Comparison of ENCODE assay signal across 10 cellular contexts in the genomic region with DNA sequence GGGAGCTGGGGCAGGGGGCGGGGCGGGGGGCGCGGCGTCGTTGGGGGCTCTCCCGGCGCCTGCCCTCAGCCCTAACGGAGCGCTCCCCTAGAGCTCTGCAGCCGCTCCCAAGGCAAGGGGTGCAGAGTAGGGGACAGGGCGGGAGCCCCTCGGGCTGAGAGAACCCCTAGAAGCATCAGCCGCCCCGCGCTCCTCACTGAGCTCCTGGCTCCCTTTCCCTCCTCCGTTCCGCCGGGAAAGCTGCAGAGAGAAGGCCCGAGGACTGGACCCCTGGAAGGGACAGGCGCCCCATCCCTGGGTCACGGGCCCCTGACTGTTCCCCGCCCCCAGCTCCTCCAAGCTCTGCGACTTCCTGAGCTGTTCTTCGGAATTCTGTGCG. TPM values are rescaled to one million over a fixed set of nuclear protein-coding genes. Genes with fewer than 3 reads are reported as not detected.
DNase-seq lines count a peak whose midpoint lies in the region; ATAC-seq, FAIRE-seq and TF ChIP-seq lines count a peak whose summit lies in the region.
"Had no signal": no experiment of that assay in that cellular context is flagged by ENCODE, and none has a peak within 500 bp of the region (broad histone marks: within the 10 kb centered on the region; RNA-seq: fewer than 3 reads in every experiment).

No MANE protein-coding gene starts in this region.

- no peaks in the 10 kb centered on the region for H3K9me3 ChIP-seq in A549
- no peaks in the 10 kb centered on the region for H3K9me3 ChIP-seq in HUES48 (ENCODE audit: control insufficient read depth, insufficient read depth, low read length)

- CTCF ChIA-PET in A549 (lab: Yijun Ruan, JAX) = interaction anchor here (0.8 to 30.5 kb wide), 14 partner anchors 8 to 484 kb away, joined by 3 to 612 read pairs (median 19); partner anchors contain the start of genes ARL5C and FBXO47

- FAIRE-seq in A549 (lab: Jason Lieb, UNC) (no peak), D721Med (lab: Jason Lieb, UNC) (no peak)

- ATAC-seq in A549 = no peak
- ATAC-seq in naive thymus-derived CD8-positive, alpha-beta T cell = peak; percentile 2 to 13
- ATAC-seq in sciatic nerve = no peak

- no peak for DNase-seq in A549 (ENCODE audit: low read depth in 1 of 2, low spot score in 1 of 2)
- DNase-seq in naive thymus-derived CD8-positive, alpha-beta T cell = peak in 3 of 10 donors; percentile 24 to 39 (median 26)
- DNase-seq in NCI-H2081 treated with DMSO at 0.1 percent for 48 hours (lab: John Stamatoyannopoulos, UW) = no peak
- DNase-seq in D721Med (ENCODE audit: insufficient read length, low spot score) = no peak
- DNase-seq in activated CD4-positive, CD25-positive, alpha-beta regulatory T cell (lab: John Stamatoyannopoulos, UW) = no peak
- no peak for DNase-seq in sciatic nerve (ENCODE audit: low spot score)
- DNase-seq: activated effector memory CD4-positive, alpha-beta T cell treated with Interleukin-2 at 50 U/mL for 16 hours; NCI-H226 had no signal

- no peak for TF ChIP-seq RAD21 in A549 (conservative IDR thresholded peaks at IDR 0.05 in 1 of 2, IDR thresholded peaks at IDR 0.05 in 1 of 2)

- peaks cover 0 to 10% (median 0%) of the 10 kb centered on the region in 9 donors for H3K9me3 Mint-ChIP-seq in naive thymus-derived CD8-positive, alpha-beta T cell

- no peak for TF ChIP-seq EP300 in A549 (IDR thresholded peaks at IDR 0.05)

- peak overlapping the region in 9 of 10 donors; percentile 91 to 100 (median 96) for H3K27ac Mint-ChIP-seq in naive thymus-derived CD8-positive, alpha-beta T cell

- H3K9ac ChIP-seq in HUES48 (ENCODE audit: low read depth, low read length) = no peak overlapping the region

- peak overlapping the region; percentile 97 to 100 (median 99) for H3K4me3 Mint-ChIP-seq in naive thymus-derived CD8-positive, alpha-beta T cell

- H3K4me2 ChIP-seq in A549 = peak overlapping the region; percentile 83

- H3K4me1 ChIP-seq in A549 (peaks cover 7% of the 10 kb centered on the region), HUES48 (ENCODE audit: control insufficient read depth, insufficient read depth, low read length) (peaks cover 3% of the 10 kb centered on the region; the same call in 1 of the 2 replicates)

- H3K36me3 ChIP-seq in HUES48 (ENCODE audit: control insufficient read depth, insufficient read depth, low read length) = no peaks in the 10 kb centered on the region

- H3K27ac ChIP-seq in A549 (peak overlapping the region in 1 of 2 experiments; percentile 61; a peak in 3 of 6 replicates), HUES48 (ENCODE audit: low read depth, low read length) (no peak overlapping the region), cingulate gyrus (ENCODE audit: low read depth, low read length) (peak overlapping the region; percentile 54)

- 80% methylated on average over 16 of the region's 26 CpGs for WGBS in A549 (ENCODE audit: missing lambda C conversion rate)

- H3K27me3 Mint-ChIP-seq in naive thymus-derived CD8-positive, alpha-beta T cell = peaks cover 0 to 15% (median 0%) of the 10 kb centered on the region in 5 donors

- peaks cover 47 to 63% (median 55%) of the 10 kb centered on the region in 4 donors for H3K4me1 Mint-ChIP-seq in naive thymus-derived CD8-positive, alpha-beta T cell

- POLR2A ChIA-PET in A549 (lab: Yijun Ruan, JAX) = no interaction called here
- POLR2A ChIA-PET in naive thymus-derived CD8-positive, alpha-beta T cell (lab: Charles Lee) = interaction anchor here (0.8 to 5.6 kb wide), 13 partner anchors 48 to 450 kb away, joined by 3 to 94 read pairs (median 5); partner anchors contain the start of genes LASP1, LASP1NB and RPL19

- intact Hi-C loops in sciatic nerve (cut with DNase I) = loop anchor here (5.0 to 10.0 kb wide), 2 partner anchors 169 to 277 kb away; partner anchors contain the start of gene LASP1

- no peak for TF ChIP-seq POLR2A in A549 (IDR thresholded peaks at IDR 0.05; ENCODE audit: low read length)

- H3K27me3 ChIP-seq in HUES48 (ENCODE audit: control insufficient read depth, insufficient read depth, low read length) = peaks cover 36% of the 10 kb centered on the region

- TF ChIP-seq CTCF in A549 (IDR thresholded peaks at IDR 0.05) (no peak), D721Med (IDR thresholded peaks at IDR 0.05; ENCODE audit: insufficient read depth, missing control alignments) (no peak)

- H3K36me3 Mint-ChIP-seq in naive thymus-derived CD8-positive, alpha-beta T cell = peaks cover 4 to 8% (median 7%) of the 10 kb centered on the region in 3 donors

- H3K4me3 ChIP-seq in A549 (no peak overlapping the region), HUES48 (ENCODE audit: low read depth, low read length) (peak overlapping the region; percentile 98)

TF ChIP-seq in A549, 52 proteins besides CTCF, POLR2A, EP300 and RAD21:
- no peak for TF ChIP-seq JUN (IDR thresholded peaks at IDR 0.05)
- TF ChIP-seq ZSCAN20 (CRISPR knock-in tag; IDR thresholded peaks at IDR 0.05) = no peak
- no peak for TF ChIP-seq FOSB (CRISPR knock-in tag; IDR thresholded peaks at IDR 0.05)
- TF ChIP-seq RCOR1 (IDR thresholded peaks at IDR 0.05; ENCODE audit: low read depth, low read length) = no peak
- no peak for TF ChIP-seq CBX2 (IDR thresholded peaks at IDR 0.05; ENCODE audit: borderline replicate concordance, low read depth)
TF ChIP-seq in A549: peak in this region for 0.

RNA-seq across cellular contexts. Expression of gene PLXDC1, which starts 0.2 kb away (rescaled TPM):
- 0.36 and 0.77 TPM in 2 replicates for polyA plus RNA-seq in A549 (2011; rRNA removed)
- polyA plus RNA-seq in A549 (2012; cell fraction: cytosol; rRNA removed) = 0.16 and 0.23 TPM in 2 replicates
- 2.0 and 2.4 TPM in 2 replicates for polyA plus RNA-seq in A549 (2012; cell fraction: nucleus; rRNA removed)
- 0.22 to 0.54 TPM (median 0.31 TPM) in 3 replicates for polyA plus RNA-seq in A549 (2017; fragmentation: RNase III; extraction: RNeasy Plus Mini Kit Qiagen cat#74134 plus additional on column Dnase treatment)
- polyA minus RNA-seq in A549 (2011; rRNA and poly(A)+ RNA removed) = 0.29 and 0.79 TPM in 2 replicates
- total RNA-seq in naive thymus-derived CD8-positive, alpha-beta T cell = 10 to 100 TPM; 34.4 to 37.3 TPM
- polyA plus RNA-seq in naive thymus-derived CD8-positive, alpha-beta T cell = 10 to 100 TPM; 14.0 to 23.6 (median 15.9) TPM
- 36.4 TPM for total RNA-seq in sciatic nerve

RNA-seq across cellular contexts. Expression of gene ARL5C, which starts 14.3 kb away (rescaled TPM):
- not detected in 2 replicates for polyA plus RNA-seq in A549 (2011; rRNA removed)
- polyA plus RNA-seq in A549 (2012; cell fraction: cytosol; rRNA removed) = not detected in 2 replicates
- polyA plus RNA-seq in A549 (2012; cell fraction: nucleus; rRNA removed) = 0.01 TPM in 1 of 2 replicates, not detected in the other
- polyA plus RNA-seq in A549 (2017; fragmentation: RNase III; extraction: RNeasy Plus Mini Kit Qiagen cat#74134 plus additional on column Dnase treatment) = not detected in 3 replicates
- polyA minus RNA-seq in A549 (2011; rRNA and poly(A)+ RNA removed) = not detected in 2 replicates
- total RNA-seq in naive thymus-derived CD8-positive, alpha-beta T cell = not detected
- not detected for polyA plus RNA-seq in naive thymus-derived CD8-positive, alpha-beta T cell
- not detected for total RNA-seq in sciatic nerve

RNA-seq across cellular contexts. Expression of gene CACNB1, which starts 45.8 kb away (rescaled TPM):
- polyA plus RNA-seq in A549 (2011; rRNA removed) = 3.2 and 3.6 TPM in 2 replicates
- polyA plus RNA-seq in A549 (2012; cell fraction: cytosol; rRNA removed) = 4.3 and 5.3 TPM in 2 replicates
- polyA plus RNA-seq in A549 (2012; cell fraction: nucleus; rRNA removed) = 17.6 and 19.6 TPM in 2 replicates
- polyA plus RNA-seq in A549 (2017; fragmentation: RNase III; extraction: RNeasy Plus Mini Kit Qiagen cat#74134 plus additional on column Dnase treatment) = 3.4 to 4.3 TPM (median 3.9 TPM) in 3 replicates
- polyA minus RNA-seq in A549 (2011; rRNA and poly(A)+ RNA removed) = 8.4 and 10.0 TPM in 2 replicates
- total RNA-seq in naive thymus-derived CD8-positive, alpha-beta T cell = 10 to 100 TPM; 11.8 to 12.0 TPM
- under 1 TPM in 2 of 3 donors, not detected in 1; 0.75 to 0.82 TPM for polyA plus RNA-seq in naive thymus-derived CD8-positive, alpha-beta T cell
- 16.9 TPM for total RNA-seq in sciatic nerve

RNA-seq across cellular contexts. Expression of gene RPL19, which starts 48.4 kb away (rescaled TPM):
- polyA plus RNA-seq in A549 (2011; rRNA removed) (1,983 and 2,211 TPM in 2 replicates), A549 (2017; fragmentation: RNase III; extraction: RNeasy Plus Mini Kit Qiagen cat#74134 plus additional on column Dnase treatment) (2,724 to 2,918 TPM (median 2,862 TPM) in 3 replicates)
- 3,586 and 4,539 TPM in 2 replicates for polyA plus RNA-seq in A549 (2012; cell fraction: cytosol; rRNA removed)
- 1,789 and 1,975 TPM in 2 replicates for polyA plus RNA-seq in A549 (2012; cell fraction: nucleus; rRNA removed)
- 835 and 986 TPM in 2 replicates for polyA minus RNA-seq in A549 (2011; rRNA and poly(A)+ RNA removed)
- 1,000 to 10,000 TPM; 3,521 to 3,522 TPM for total RNA-seq in naive thymus-derived CD8-positive, alpha-beta T cell
- polyA plus RNA-seq in naive thymus-derived CD8-positive, alpha-beta T cell = 1,000 to 10,000 TPM; 3,970 to 4,559 (median 4,444) TPM
- total RNA-seq in sciatic nerve = 1,170 TPM

Comparison
In these comparisons a context has a peak if more than half of its experiments do, and no peak if none do; other contexts are left out.
1. ATAC-seq: peak in naive thymus-derived CD8-positive, alpha-beta T cell (2 of 2); none in A549 (0 of 2) and sciatic nerve (single experiment).